In genomic region chr7:37032258-37032601, GRCh38 we compare ENCODE assay signal across 8 cellular contexts.
DNase-seq lines count a peak whose midpoint lies in the region; ATAC-seq and TF ChIP-seq lines count a peak whose summit lies in the region.

No MANE protein-coding gene starts in this region.

- H3K27ac ChIP-seq in BLaER1 treated with 17β-estradiol and CSF1 and Interleukin-3, amounts not matched to agents 10 nM and 100 nM, result no peak overlapping the region
- H3K27ac ChIP-seq in SK-N-SH (ENCODE audit: low read depth in 2 of 2, low read length in 1 of 2) (peak overlapping the region; percentile 36 to 64; a peak in 3 of 4 replicates), gastroesophageal sphincter (peak overlapping the region; percentile 79 to 92 (median 84)), trophoblast cell (ENCODE audit: low read depth, low read length) (peak overlapping the region; percentile 66)

- no peak for TF ChIP-seq RAD21 in SK-N-SH (IDR thresholded peaks at IDR 0.05; ENCODE audit: low read length)

- H4K20me1 ChIP-seq in BLaER1 treated with 17β-estradiol and CSF1 and Interleukin-3, amounts not matched to agents 10 nM and 100 nM, result peaks cover 0 to 6% (median 0%) of the 10 kb centered on the region in 11 experiments; a peak in 3 of 22 replicates
- no peaks in the 10 kb centered on the region for H4K20me1 ChIP-seq in SK-N-SH (ENCODE audit: insufficient read depth)

- peak overlapping the region in 7 of 11 experiments; percentile 28 to 78 (median 59); a peak in 12 of 22 replicates for H3K4me2 ChIP-seq in BLaER1 treated with 17β-estradiol and CSF1 and Interleukin-3, amounts not matched to agents 10 nM and 100 nM
- peak overlapping the region; percentile 57; the same call in 1 of the 2 replicates for H3K4me2 ChIP-seq in SK-N-SH
- H3K4me2 ChIP-seq in trophoblast cell (ENCODE audit: low read length), result peak overlapping the region; percentile 38

- no peak overlapping the region for H3K23ac ChIP-seq in trophoblast cell (ENCODE audit: low read length)

- TF ChIP-seq EP300 in SK-N-SH (IDR thresholded peaks at IDR 0.05; ENCODE audit: borderline replicate concordance in 1 of 2, low read depth in 1 of 2, low read length in 1 of 2) (no peak), gastroesophageal sphincter (IDR thresholded peaks at IDR 0.05) (no peak)

- DNase-seq in SK-N-SH (no peak), trophoblast cell (no peak), NCI-H1694 treated with DMSO at 0.1 percent for 48 hours (lab: John Stamatoyannopoulos, UW) (no peak)
- DNase-seq in NK-92 treated with Interleukin-12 subunit alpha and Interleukin-12 subunit beta, amount 100 ng/mL, for 24 hours (lab: John Stamatoyannopoulos, UW), result no peak

- no peak for TF ChIP-seq POLR2A in gastroesophageal sphincter (IDR thresholded peaks at IDR 0.05)

- H4K8ac ChIP-seq in trophoblast cell (ENCODE audit: low read depth, low read length), result peak overlapping the region; percentile 31

- H2AFZ ChIP-seq in SK-N-SH (ENCODE audit: low read depth) (peak overlapping the region; percentile 47; the same call in 1 of the 2 replicates), trophoblast cell (ENCODE audit: insufficient read depth, low read length, poor library complexity) (no peak overlapping the region)

- no peak overlapping the region for H3K4ac ChIP-seq in trophoblast cell (ENCODE audit: low read depth, low read length)

- peaks cover 0 to 26% (median 14%) of the 10 kb centered on the region in 10 experiments; a peak in 13 of 20 replicates for H3K4me1 ChIP-seq in BLaER1 treated with 17β-estradiol and CSF1 and Interleukin-3, amounts not matched to agents 10 nM and 100 nM
- H3K4me1 ChIP-seq in SK-N-SH (ENCODE audit: control insufficient read depth in 1 of 2, insufficient read depth in 2 of 2, low read depth in 1 of 2, low read length in 1 of 2) (peaks cover 14 to 19% of the 10 kb centered on the region in 2 experiments), gastroesophageal sphincter (peaks cover 16 to 23% (median 16%) of the 10 kb centered on the region in 3 donors), trophoblast cell (ENCODE audit: control insufficient read depth in 1 of 2, insufficient read depth in 2 of 2, low read length in 2 of 2) (peaks cover 13 to 23% of the 10 kb centered on the region in 2 experiments)

- H3F3A ChIP-seq in SK-N-SH (replicated peaks; ENCODE audit: insufficient read depth), result peaks cover 14% of the 10 kb centered on the region

- TF ChIP-seq CTCF in SK-N-SH (IDR thresholded peaks at IDR 0.05), result no peak
- TF ChIP-seq CTCF in gastroesophageal sphincter (IDR thresholded peaks at IDR 0.05), result no peak

- H3K79me2 ChIP-seq in SK-N-SH (ENCODE audit: insufficient read depth) (no peaks in the 10 kb centered on the region), trophoblast cell (ENCODE audit: control insufficient read depth, insufficient read depth, low read length, poor library complexity) (no peaks in the 10 kb centered on the region)

- H3K79me1 ChIP-seq in trophoblast cell (ENCODE audit: low read length), result peaks cover 12% of the 10 kb centered on the region

- H2AK5ac ChIP-seq in trophoblast cell (ENCODE audit: low read length), result no peak overlapping the region

- H3K18ac ChIP-seq in trophoblast cell (ENCODE audit: low read length), result no peak overlapping the region

- no peaks in the 10 kb centered on the region for H3K9me3 ChIP-seq in BLaER1 treated with 17β-estradiol and CSF1 and Interleukin-3, amounts not matched to agents 10 nM and 100 nM (replicated peaks in 1 of 11)
- H3K9me3 ChIP-seq in SK-N-SH, result no peaks in the 10 kb centered on the region
- no peaks in the 10 kb centered on the region for H3K9me3 ChIP-seq in gastroesophageal sphincter
- no peaks in the 10 kb centered on the region for H3K9me3 ChIP-seq in trophoblast cell (ENCODE audit: insufficient read depth, low read depth, low read length)

- no peaks in the 10 kb centered on the region for H3K9me2 ChIP-seq in SK-N-SH

- peaks cover 0 to 24% (median 11%) of the 10 kb centered on the region in 11 experiments; a peak in 11 of 22 replicates for H3K36me3 ChIP-seq in BLaER1 treated with 17β-estradiol and CSF1 and Interleukin-3, amounts not matched to agents 10 nM and 100 nM
- H3K36me3 ChIP-seq in SK-N-SH (replicated peaks in 1 of 2; ENCODE audit: control insufficient read depth in 1 of 2, insufficient read depth in 2 of 2, low read length in 1 of 2), result no peaks in the 10 kb centered on the region
- H3K36me3 ChIP-seq in gastroesophageal sphincter, result no peaks in the 10 kb centered on the region
- no peaks in the 10 kb centered on the region for H3K36me3 ChIP-seq in trophoblast cell (ENCODE audit: control insufficient read depth in 1 of 2, insufficient read depth in 2 of 2, low read length in 2 of 2)

- POLR2A ChIA-PET in SK-N-SH (lab: Yijun Ruan, JAX), result no interaction called here

- peak overlapping the region; percentile 55 for H4K91ac ChIP-seq in trophoblast cell (ENCODE audit: low read depth, low read length)

- no peak overlapping the region for H4K12ac ChIP-seq in trophoblast cell (ENCODE audit: low read depth, low read length)

- H2BK12ac ChIP-seq in trophoblast cell (ENCODE audit: low read length), result peak overlapping the region; percentile 51

- CTCF ChIA-PET in SK-N-SH (lab: Yijun Ruan, JAX), result no interaction called here

- H2BK5ac ChIP-seq in trophoblast cell (ENCODE audit: low read depth, low read length, poor library complexity), result peak overlapping the region; percentile 62

- H2BK120ac ChIP-seq in trophoblast cell (ENCODE audit: insufficient read depth, low read length, poor library complexity), result peak overlapping the region; percentile 47

- H3K14ac ChIP-seq in trophoblast cell (ENCODE audit: low read length), result no peak overlapping the region

- peak; percentile 35 for ATAC-seq in gastroesophageal sphincter
- ATAC-seq in HG02623 (IDR thresholded peaks at IDR 0.05; ENCODE audit: unreplicated experiment), result no peak
- no peak for ATAC-seq in GM21723 (IDR thresholded peaks at IDR 0.05; ENCODE audit: unreplicated experiment)

- H3K27me3 ChIP-seq in BLaER1 treated with 17β-estradiol and CSF1 and Interleukin-3, amounts not matched to agents 10 nM and 100 nM, result no peaks in the 10 kb centered on the region
- H3K27me3 ChIP-seq in SK-N-SH (ENCODE audit: insufficient read depth), result no peaks in the 10 kb centered on the region
- H3K27me3 ChIP-seq in gastroesophageal sphincter, result no peaks in the 10 kb centered on the region
- H3K27me3 ChIP-seq in trophoblast cell (ENCODE audit: insufficient read depth, low read length), result no peaks in the 10 kb centered on the region

- no peak overlapping the region for H3K9ac ChIP-seq in BLaER1 treated with 17β-estradiol and CSF1 and Interleukin-3, amounts not matched to agents 10 nM and 100 nM
- no peak overlapping the region for H3K9ac ChIP-seq in SK-N-SH
- no peak overlapping the region for H3K9ac ChIP-seq in trophoblast cell (ENCODE audit: low read length)

- H3K4me3 ChIP-seq in BLaER1 treated with 17β-estradiol and CSF1 and Interleukin-3, amounts not matched to agents 10 nM and 100 nM, result no peak overlapping the region
- H3K4me3 ChIP-seq in SK-N-SH (ENCODE audit: low read depth in 2 of 2, low read length in 1 of 2) (no peak overlapping the region), gastroesophageal sphincter (no peak overlapping the region), trophoblast cell (ENCODE audit: low read depth, low read length) (no peak overlapping the region)

- 73% methylated on average over 4 of the region's 4 CpGs for WGBS in SK-N-SH (ENCODE audit: low lambda C conversion rate)
- WGBS in gastroesophageal sphincter (ENCODE audit: low coverage in 1 of 2), 2 donors, result 61 to 83% methylated on average over 4 of the region's 4 CpGs
- no CpG with 5 or more reads among the region's 4 CpGs for WGBS in trophoblast cell (ENCODE audit: extremely low coverage, insufficient coverage, insufficient read length)

TF ChIP-seq in SK-N-SH, 30 proteins besides CTCF, POLR2A, EP300 and RAD21 (continues in another document):
- TF ChIP-seq USF2 (IDR thresholded peaks at IDR 0.05; ENCODE audit: borderline replicate concordance, low read depth, low read length), result no peak
- peak; percentile 4; the same call in 1 of the 2 replicates for TF ChIP-seq MAX (IDR thresholded peaks at IDR 0.05; ENCODE audit: low read depth)
- no peak for TF ChIP-seq POLR2AphosphoS5 (IDR thresholded peaks at IDR 0.05; ENCODE audit: low read depth, low read length)
- TF ChIP-seq RFX5 (IDR thresholded peaks at IDR 0.05; ENCODE audit: low read length), result no peak
- TF ChIP-seq NRF1 (IDR thresholded peaks at IDR 0.05; ENCODE audit: low read depth, low read length), result no peak
- no peak for TF ChIP-seq ZBTB33 (IDR thresholded peaks at IDR 0.05; ENCODE audit: borderline replicate concordance, low read depth)
- TF ChIP-seq MEF2A (IDR thresholded peaks at IDR 0.05; ENCODE audit: borderline replicate concordance, low read depth), result no peak
- no peak for TF ChIP-seq EZH2phosphoT487 (IDR thresholded peaks at IDR 0.05; ENCODE audit: borderline replicate concordance, low read depth)
- TF ChIP-seq FOSL2 (IDR thresholded peaks at IDR 0.05; ENCODE audit: borderline replicate concordance, low read depth), result no peak
- no peak for TF ChIP-seq TAF1 (IDR thresholded peaks at IDR 0.05; ENCODE audit: borderline replicate concordance, low read depth, low read length)
- TF ChIP-seq RXRA (IDR thresholded peaks at IDR 0.05; ENCODE audit: borderline replicate concordance, low read depth), result no peak

Comparison
In these comparisons a context has a peak if more than half of its experiments do, and no peak if none do; other contexts are left out.
1. H3K27ac ChIP-seq: peak in SK-N-SH (2 of 2), gastroesophageal sphincter (4 of 4) and trophoblast cell (single experiment); none in BLaER1 treated with 17β-estradiol and CSF1 and Interleukin-3, amounts not matched to agents 10 nM and 100 nM (0 of 11).
2. Peak in every context shown above with its lines, with median percentiles within 50 percentile points of each other: H3K4me2 ChIP-seq.